In genomic region chr6:36836091-36836770, GRCh38 we compare ENCODE assay signal across 16 cellular contexts. TPM values are rescaled to one million over a fixed set of nuclear protein-coding genes. Genes with fewer than 3 reads are reported as not detected.
A peak's percentile ranks its signal among the peaks of the same experiment; 100 is the strongest.
DNase-seq lines count a peak whose midpoint lies in the region; ATAC-seq and TF ChIP-seq lines count a peak whose summit lies in the region.
"Had no signal": no experiment of that assay in that cellular context is flagged by ENCODE, and none has a peak within 500 bp of the region (broad histone marks: within the 10 kb centered on the region; RNA-seq: fewer than 3 reads in every experiment).

No MANE protein-coding gene starts in this region.

- no peak overlapping the region for H3K4me3 Mint-ChIP-seq in activated naive CD8-positive, alpha-beta T cell treated with anti-CD3 and anti-CD28 coated beads for 36 hours
- H3K4me3 Mint-ChIP-seq: activated naive CD4-positive, alpha-beta T cell treated with anti-CD3 and anti-CD28 coated beads, Interleukin-2, amount 10 ng/mL, durations not matched to agents 7 days and 5 days; memory B cell; natural killer cell had no signal

- H3K27me3 Mint-ChIP-seq in activated naive CD8-positive, alpha-beta T cell treated with anti-CD3 and anti-CD28 coated beads for 36 hours, result peaks cover 43% of the 10 kb centered on the region

- H3K27me3 ChIP-seq in BE2C, result peaks cover 5% of the 10 kb centered on the region

- no peak for ATAC-seq in GM21447 (IDR thresholded peaks at IDR 0.05; ENCODE audit: unreplicated experiment)
- ATAC-seq: natural killer cell had no signal

- H3K9me3 Mint-ChIP-seq in activated naive CD8-positive, alpha-beta T cell treated with anti-CD3 and anti-CD28 coated beads for 36 hours, result no peaks in the 10 kb centered on the region
- H3K9me3 Mint-ChIP-seq: natural killer cell had no signal

- peaks cover 12% of the 10 kb centered on the region for H3K4me1 Mint-ChIP-seq in activated naive CD8-positive, alpha-beta T cell treated with anti-CD3 and anti-CD28 coated beads for 36 hours

- H3K4me3 ChIP-seq in BE2C (ENCODE audit: low read depth, low read length), result no peak overlapping the region
- H3K4me3 ChIP-seq: suprapubic skin had no signal

- peaks cover 3% of the 10 kb centered on the region; the same call in 1 of the 2 replicates for H3K9me3 ChIP-seq in BE2C
- H3K9me3 ChIP-seq: heart right ventricle, suprapubic skin had no signal

- H3K36me3 ChIP-seq in BE2C, result no peaks in the 10 kb centered on the region
- H3K36me3 ChIP-seq: heart right ventricle, suprapubic skin had no signal

- H3K27ac Mint-ChIP-seq in activated naive CD8-positive, alpha-beta T cell treated with anti-CD3 and anti-CD28 coated beads for 36 hours, result no peak overlapping the region
- H3K27ac Mint-ChIP-seq: activated naive CD4-positive, alpha-beta T cell treated with anti-CD3 and anti-CD28 coated beads, Interleukin-2, amount 10 ng/mL, durations not matched to agents 7 days and 5 days; memory B cell; natural killer cell had no signal

- DNase-seq in BE2C (no peak), RPMI8226 (peak; percentile 81), germinal center (ENCODE audit: low spot score) (peak; percentile 26), NCI-H1436 (lab: John Stamatoyannopoulos, UW) (no peak)
- no peak for DNase-seq in activated naive CD8-positive, alpha-beta T cell treated with anti-CD3 and anti-CD28 coated beads for 36 hours
- no peak for DNase-seq in effector CD4-positive, alpha-beta T cell
- DNase-seq: activated CD4-positive, alpha-beta T cell treated with anti-CD3 and anti-CD28 coated beads, Interleukin-2, amount 50 U/mL, for 48 hours; activated naive CD4-positive, alpha-beta T cell treated with anti-CD3 and anti-CD28 coated beads, Interleukin-2, amount 10 ng/mL, durations not matched to agents 7 days and 5 days; activated T-cell treated with anti-CD3 and anti-CD28 coated beads, Interleukin-2, amount 50 U/mL, for 1 hour; heart right ventricle; natural killer cell; NCI-H2081 had no signal

- H3K36me3 Mint-ChIP-seq in activated naive CD8-positive, alpha-beta T cell treated with anti-CD3 and anti-CD28 coated beads for 36 hours, result no peaks in the 10 kb centered on the region
- H3K36me3 Mint-ChIP-seq: activated naive CD4-positive, alpha-beta T cell treated with anti-CD3 and anti-CD28 coated beads, Interleukin-2, amount 10 ng/mL, durations not matched to agents 7 days and 5 days; memory B cell; natural killer cell had no signal

- no peaks in the 10 kb centered on the region for H3K4me1 ChIP-seq in BE2C

- TF ChIP-seq CTCF in BE2C (IDR thresholded peaks at IDR 0.05; ENCODE audit: low read depth, low read length) (peak; percentile 18; the same call in 1 of the 2 replicates), GM12873 (IDR thresholded peaks at IDR 0.05; ENCODE audit: insufficient read depth, low read depth, low read length, missing control alignments) (peak; percentile 32)

RNA-seq across cellular contexts. Expression of gene CPNE5, which starts 3.0 kb away (rescaled TPM):
- polyA plus RNA-seq in BE2C (2012; ENCODE audit: insufficient read depth, insufficient read length, low read depth), result not detected
- 1 to 10 TPM in 1 of 2 experiments, under 1 TPM in 1; 0.72 to 1.2 TPM for total RNA-seq in activated naive CD8-positive, alpha-beta T cell treated with anti-CD3 and anti-CD28 coated beads for 36 hours

RNA-seq across cellular contexts. Expression of gene PPIL1, which starts 38.4 kb away (rescaled TPM):
- polyA plus RNA-seq in BE2C (2012; ENCODE audit: insufficient read depth, insufficient read length, low read depth), result 69.1 TPM
- total RNA-seq in activated naive CD8-positive, alpha-beta T cell treated with anti-CD3 and anti-CD28 coated beads for 36 hours, result 10 to 100 TPM; 55.1 to 58.4 TPM

RNA-seq across cellular contexts. Expression of gene C6orf89, which starts 49.5 kb away (rescaled TPM):
- polyA plus RNA-seq in BE2C (2012; ENCODE audit: insufficient read depth, insufficient read length, low read depth), result 30.3 TPM
- total RNA-seq in activated naive CD8-positive, alpha-beta T cell treated with anti-CD3 and anti-CD28 coated beads for 36 hours, result 10 to 100 TPM; 32.1 to 32.7 TPM

Comparison
In these comparisons a context has a peak if more than half of its experiments do, and no peak if none do; other contexts are left out.
1. DNase-seq: peak in RPMI8226 (single experiment) and germinal center (single experiment); none in BE2C (single experiment), NCI-H1436 (single experiment), activated naive CD8-positive, alpha-beta T cell treated with anti-CD3 and anti-CD28 coated beads for 36 hours (single experiment) and effector CD4-positive, alpha-beta T cell (single experiment).